In genomic region chr4:7206385-7206784, GRCh38 we compare ENCODE assay signal across 9 cellular contexts. TPM values are rescaled to one million over a fixed set of nuclear protein-coding genes. Genes with fewer than 3 reads are reported as not detected.
DNase-seq lines count a peak whose midpoint lies in the region; ATAC-seq, FAIRE-seq and TF ChIP-seq lines count a peak whose summit lies in the region.
"Had no signal": no experiment of that assay in that cellular context is flagged by ENCODE, and none has a peak within 500 bp of the region (broad histone marks: within the 10 kb centered on the region; RNA-seq: fewer than 3 reads in every experiment).

No MANE protein-coding gene starts in this region.

- no peaks in the 10 kb centered on the region for H3K27me3 ChIP-seq in endothelial cell of umbilical vein (ENCODE audit: control insufficient read depth in 2 of 2, insufficient read depth in 2 of 2, low read length in 2 of 2)

- no peak for ATAC-seq in GM18909 (IDR thresholded peaks at IDR 0.05; ENCODE audit: poor library complexity, unreplicated experiment)

- no peak overlapping the region for H3K4me3 ChIP-seq in endothelial cell of umbilical vein (replicated peaks in 1 of 3; ENCODE audit: insufficient read depth in 1 of 3, low read depth in 1 of 3, low read length in 3 of 3)

- TF ChIP-seq POLR2A in endothelial cell of umbilical vein (IDR thresholded peaks at IDR 0.05; ENCODE audit: low read depth, low read length): no peak

- DNase-seq in ACHN: peak; percentile 35
- peak; percentile 17 for DNase-seq in NOMO-1 treated with DMSO at 0.1 percent for 48 hours (lab: John Stamatoyannopoulos, UW; ENCODE audit: unreplicated experiment)
- peak; percentile 42 for DNase-seq in endothelial cell of umbilical vein (ENCODE audit: low read depth, low spot score)
- DNase-seq in NCI-H345 (lab: John Stamatoyannopoulos, UW): no peak
- DNase-seq in SHP77 (lab: John Stamatoyannopoulos, UW): no peak
- no peak for DNase-seq in COLO829 (ENCODE audit: low spot score)

- TF ChIP-seq CTCF in endothelial cell of umbilical vein (IDR thresholded peaks at IDR 0.05; ENCODE audit: extremely low read depth in 1 of 2, insufficient read depth in 1 of 2, low read depth in 1 of 2, low read length in 2 of 2) (no peak), nephron (IDR thresholded peaks at IDR 0.05; ENCODE audit: unreplicated experiment in 3 of 3) (no peak)

- BruUV-seq in endothelial cell of umbilical vein (replicated peaks; lab: Mats Ljungman, UMichigan): no TSS peak

- H3K36me3 Mint-ChIP-seq in nephron (ENCODE audit: low read depth): no peaks in the 10 kb centered on the region
- H3K36me3 Mint-ChIP-seq: CD14-positive monocyte had no signal

- dilution Hi-C loops in endothelial cell of umbilical vein (cut with MboI; ENCODE audit: extremely low pct_ligation_motif_present, low sequenced_read_pairs): no loop called here

- H3K79me2 ChIP-seq in endothelial cell of umbilical vein (ENCODE audit: control insufficient read depth, insufficient read depth, low read length): no peaks in the 10 kb centered on the region

- no peak overlapping the region for H3K9ac ChIP-seq in endothelial cell of umbilical vein (replicated peaks; ENCODE audit: extremely low read depth, insufficient read depth, low read length)

- peak overlapping the region in 1 of 3 experiments; percentile 56 for H3K4me3 Mint-ChIP-seq in nephron
- H3K4me3 Mint-ChIP-seq: CD14-positive monocyte had no signal

- FAIRE-seq in endothelial cell of umbilical vein (lab: Jason Lieb, UNC): peak; percentile 62

- H3K4me1 Mint-ChIP-seq in nephron: peaks cover 67% of the 10 kb centered on the region
- H3K4me1 Mint-ChIP-seq: CD14-positive monocyte had no signal

- peaks cover 24% of the 10 kb centered on the region for H3K4me1 ChIP-seq in endothelial cell of umbilical vein (ENCODE audit: control insufficient read depth, extremely low read depth, insufficient read depth, low read length)

- no peak overlapping the region for H3K27ac ChIP-seq in endothelial cell of umbilical vein (ENCODE audit: insufficient read depth, low read depth, low read length)

- H3K9me1 ChIP-seq in endothelial cell of umbilical vein (replicated peaks; ENCODE audit: control insufficient read depth, extremely low read depth, insufficient read depth, low read length): no peaks in the 10 kb centered on the region

- H3K27me3 Mint-ChIP-seq in nephron (ENCODE audit: low read depth): no peaks in the 10 kb centered on the region

- no peaks in the 10 kb centered on the region for H3K36me3 ChIP-seq in endothelial cell of umbilical vein (ENCODE audit: control insufficient read depth in 2 of 2, extremely low read depth in 1 of 2, insufficient read depth in 2 of 2, low read length in 2 of 2)

- in situ Hi-C loops in ACHN (cut with HindIII; ENCODE audit: low pct_ligation_motif_present, low pct_unique_long_range_greater_than_20kb, low sequenced_read_pairs): no loop called here

- H3K9me3 Mint-ChIP-seq in nephron: no peaks in the 10 kb centered on the region

- peak overlapping the region; percentile 89 to 99 (median 99) for H3K27ac Mint-ChIP-seq in nephron

- H2AFZ ChIP-seq in endothelial cell of umbilical vein (ENCODE audit: low read depth, low read length): peak overlapping the region; percentile 25

- POLR2A ChIA-PET in endothelial cell of umbilical vein (lab: Charles Lee): no interaction called here

- H4K20me1 ChIP-seq in endothelial cell of umbilical vein (replicated peaks; ENCODE audit: control insufficient read depth, extremely low read depth, insufficient read depth, low read length): no peaks in the 10 kb centered on the region

- no peaks in the 10 kb centered on the region for H3K9me3 ChIP-seq in endothelial cell of umbilical vein (replicated peaks; ENCODE audit: control insufficient read depth, insufficient read depth, low read length)

- no peak overlapping the region for H3K4me2 ChIP-seq in endothelial cell of umbilical vein (ENCODE audit: insufficient read depth, low read length)

- CTCF ChIA-PET in endothelial cell of umbilical vein (lab: Charles Lee): interaction anchor here (1.6 to 3.8 kb wide), 3 partner anchors 11 to 129 kb away, joined by 5 to 26 read pairs (median 11); partner anchors contain the start of gene SORCS2

- intact Hi-C loops in endothelial cell of umbilical vein (cut with micrococcal nuclease): no loop called here

TF ChIP-seq in endothelial cell of umbilical vein, 7 proteins besides CTCF, POLR2A, EP300 and RAD21:
- TF ChIP-seq EZH2 (IDR thresholded peaks at IDR 0.05; ENCODE audit: borderline replicate concordance, low read depth, low read length, severe bottlenecking): no peak
- TF ChIP-seq FOS (IDR thresholded peaks at IDR 0.05; ENCODE audit: borderline replicate concordance, insufficient read depth, low read length): no peak
- no peak for TF ChIP-seq POLR2AphosphoS5 (IDR thresholded peaks at IDR 0.05; ENCODE audit: insufficient read depth, low read depth, low read length)
- no peak for TF ChIP-seq JUN (IDR thresholded peaks at IDR 0.05; ENCODE audit: borderline replicate concordance, insufficient read depth, insufficient read length, low read depth)
- TF ChIP-seq GATA2 (IDR thresholded peaks at IDR 0.05; ENCODE audit: insufficient read depth, insufficient read length, low read depth, low read length): no peak
- TF ChIP-seq MAX (IDR thresholded peaks at IDR 0.05; ENCODE audit: insufficient read depth, insufficient read length): no peak
- no peak for TF ChIP-seq MYC (IDR thresholded peaks at IDR 0.05; ENCODE audit: low read depth, low read length)

RNA-seq across cellular contexts. Expression of gene SORCS2, which starts 14.0 kb away (rescaled TPM):
- total RNA-seq in endothelial cell of umbilical vein: 0.14 TPM in 1 of 2 replicates, not detected in the other
- polyA plus RNA-seq in endothelial cell of umbilical vein: not detected in 2 replicates
- 0.01 and 0.11 TPM in 2 replicates for polyA plus RNA-seq in endothelial cell of umbilical vein (2011; cell fraction: cytosol; rRNA removed)
- not detected in 2 replicates for polyA plus RNA-seq in endothelial cell of umbilical vein (2011; cell fraction: nucleus; rRNA removed)
- 0.03 and 0.10 TPM in 2 replicates for polyA plus RNA-seq in endothelial cell of umbilical vein (2012)
- not detected in 2 replicates for polyA minus RNA-seq in endothelial cell of umbilical vein
- 1.4 TPM for polyA minus RNA-seq in endothelial cell of umbilical vein (2011; cell fraction: cytosol; rRNA and poly(A)+ RNA removed)
- polyA minus RNA-seq in endothelial cell of umbilical vein (2011; cell fraction: nucleus; rRNA and poly(A)+ RNA removed): not detected in 2 replicates

Comparison
In these comparisons a context has a peak if more than half of its experiments do, and no peak if none do; other contexts are left out.
1. DNase-seq: peak in ACHN (single experiment), NOMO-1 treated with DMSO at 0.1 percent for 48 hours (single experiment) and endothelial cell of umbilical vein (single experiment); none in NCI-H345 (single experiment), SHP77 (0 of 2) and COLO829 (single experiment).